In genomic region chr2:105373895-105374401, GRCh38 we compare ENCODE assay signal across 8 cellular contexts. TPM values are rescaled to one million over a fixed set of nuclear protein-coding genes. Genes with fewer than 3 reads are reported as not detected.
A peak's percentile ranks its signal among the peaks of the same experiment; 100 is the strongest.
DNase-seq lines count a peak whose midpoint lies in the region; ATAC-seq and TF ChIP-seq lines count a peak whose summit lies in the region.

No MANE protein-coding gene starts in this region.

- H3K4me3 Mint-ChIP-seq in Caco-2 (ENCODE audit: unreplicated experiment) (no peak overlapping the region), Calu3 (ENCODE audit: low read depth, unreplicated experiment) (no peak overlapping the region)
- H3K4me3 Mint-ChIP-seq in stimulated activated naive B cell treated with anti-CD40 and anti-IgM and Interleukin-4, amounts not matched to agents 10 μg/mL and 1 μg/mL and 100 μg/mL, for 72 hours, result no peak overlapping the region

- H3K36me3 Mint-ChIP-seq in Caco-2 (ENCODE audit: insufficient read depth, unreplicated experiment) (peaks cover 60% of the 10 kb centered on the region), Calu3 (ENCODE audit: insufficient read depth, unreplicated experiment) (peaks cover 80% of the 10 kb centered on the region)
- H3K36me3 Mint-ChIP-seq in stimulated activated naive B cell treated with anti-CD40 and anti-IgM and Interleukin-4, amounts not matched to agents 10 μg/mL and 1 μg/mL and 100 μg/mL, for 72 hours, result no peaks in the 10 kb centered on the region

- POLR2A ChIA-PET in Caco-2 (lab: Charles Lee), result no interaction called here

- TF ChIP-seq POLR2A in esophagus muscularis mucosa (IDR thresholded peaks at IDR 0.05; ENCODE audit: low read depth), result no peak

- H3K27me3 ChIP-seq in Caco-2 (replicated peaks; ENCODE audit: control insufficient read depth, insufficient read depth, low read length), result no peaks in the 10 kb centered on the region
- no peaks in the 10 kb centered on the region for H3K27me3 ChIP-seq in esophagus muscularis mucosa

- H3K4me1 Mint-ChIP-seq in Caco-2 (ENCODE audit: low read depth, unreplicated experiment) (peaks cover 25% of the 10 kb centered on the region), Calu3 (ENCODE audit: low read depth, unreplicated experiment) (peaks cover 34% of the 10 kb centered on the region)
- H3K4me1 Mint-ChIP-seq in stimulated activated naive B cell treated with anti-CD40 and anti-IgM and Interleukin-4, amounts not matched to agents 10 μg/mL and 1 μg/mL and 100 μg/mL, for 72 hours, result peaks cover 6 to 8% of the 10 kb centered on the region in 2 donors

- DNase-seq in Caco-2, result no peak
- no peak for DNase-seq in esophagus muscularis mucosa (ENCODE audit: extremely low spot score)
- DNase-seq in Calu3, result no peak
- no peak for DNase-seq in stimulated activated naive B cell treated with anti-CD40 and anti-IgM and Interleukin-4, amounts not matched to agents 10 μg/mL and 1 μg/mL and 100 μg/mL, for 72 hours
- no peak for DNase-seq in anterior cingulate cortex (lab: John Stamatoyannopoulos, UW)

- WGBS in esophagus muscularis mucosa, result 85% methylated on average over 9 of the region's 9 CpGs
- WGBS in urinary bladder, result 65% methylated on average over 9 of the region's 9 CpGs

- TF ChIP-seq CTCF in Caco-2 (IDR thresholded peaks at IDR 0.05; ENCODE audit: insufficient read depth in 1 of 2, low read depth in 1 of 2, low read length in 1 of 2, severe bottlenecking in 1 of 2, unreplicated experiment in 1 of 2) (no peak), esophagus muscularis mucosa (IDR thresholded peaks at IDR 0.05) (no peak), Calu3 (IDR thresholded peaks at IDR 0.05; ENCODE audit: unreplicated experiment) (no peak)

- H3K36me3 ChIP-seq in Caco-2 (ENCODE audit: control insufficient read depth, insufficient read depth, low read length), result no peaks in the 10 kb centered on the region
- H3K36me3 ChIP-seq in esophagus muscularis mucosa, result peaks cover 0 to 61% (median 21%) of the 10 kb centered on the region in 4 donors
- no peaks in the 10 kb centered on the region for H3K36me3 ChIP-seq in urinary bladder (ENCODE audit: insufficient read depth)

- TF ChIP-seq EP300 in esophagus muscularis mucosa (IDR thresholded peaks at IDR 0.05), result no peak

- H3K27me3 Mint-ChIP-seq in Caco-2 (ENCODE audit: insufficient read depth, unreplicated experiment), result no peaks in the 10 kb centered on the region
- no peaks in the 10 kb centered on the region for H3K27me3 Mint-ChIP-seq in Calu3 (ENCODE audit: unreplicated experiment)
- peaks cover 8 to 11% of the 10 kb centered on the region in 2 donors for H3K27me3 Mint-ChIP-seq in stimulated activated naive B cell treated with anti-CD40 and anti-IgM and Interleukin-4, amounts not matched to agents 10 μg/mL and 1 μg/mL and 100 μg/mL, for 72 hours

- no TSS peak for BruUV-seq in Caco-2 (replicated peaks; lab: Mats Ljungman, UMichigan)
- BruUV-seq in Calu3 (replicated peaks; lab: Mats Ljungman, UMichigan), result no TSS peak

- H3K4me1 ChIP-seq in Caco-2 (peaks cover 39% of the 10 kb centered on the region), esophagus muscularis mucosa (peaks cover 73 to 83% (median 76%) of the 10 kb centered on the region in 4 donors), urinary bladder (ENCODE audit: insufficient read depth) (peaks cover 4% of the 10 kb centered on the region)

- intact Hi-C loops in Caco-2 (cut with micrococcal nuclease; ENCODE audit: unreplicated experiment) (no loop called here), esophagus muscularis mucosa (cut with DNase I) (no loop called here), Calu3 (cut with micrococcal nuclease; ENCODE audit: unreplicated experiment) (no loop called here)

- no peaks in the 10 kb centered on the region for H3K9me3 Mint-ChIP-seq in Caco-2 (ENCODE audit: unreplicated experiment)
- H3K9me3 Mint-ChIP-seq in Calu3 (ENCODE audit: low read depth, unreplicated experiment), result no peaks in the 10 kb centered on the region
- H3K9me3 Mint-ChIP-seq in stimulated activated naive B cell treated with anti-CD40 and anti-IgM and Interleukin-4, amounts not matched to agents 10 μg/mL and 1 μg/mL and 100 μg/mL, for 72 hours, result no peaks in the 10 kb centered on the region

- H3K27ac Mint-ChIP-seq in Caco-2 (ENCODE audit: unreplicated experiment) (peak overlapping the region; percentile 72), Calu3 (ENCODE audit: unreplicated experiment) (no peak overlapping the region)
- no peak overlapping the region for H3K27ac Mint-ChIP-seq in stimulated activated naive B cell treated with anti-CD40 and anti-IgM and Interleukin-4, amounts not matched to agents 10 μg/mL and 1 μg/mL and 100 μg/mL, for 72 hours

- H3K4me3 ChIP-seq in Caco-2 (ENCODE audit: low read depth, low read length) (no peak overlapping the region), esophagus muscularis mucosa (no peak overlapping the region), urinary bladder (ENCODE audit: low read depth, low read length) (no peak overlapping the region)

- CTCF ChIA-PET in Caco-2 (lab: Charles Lee), result interaction anchor here (0.7 kb wide), 1 partner anchor 147 kb away, joined by 3 read pairs; no protein-coding TSS in a partner anchor
- CTCF ChIA-PET in Calu3 (lab: Charles Lee), result no interaction called here

- ATAC-seq in GM19455 (IDR thresholded peaks at IDR 0.05; ENCODE audit: unreplicated experiment) (peak; percentile 71), HG03442 (IDR thresholded peaks at IDR 0.05; ENCODE audit: unreplicated experiment) (peak; percentile 87)
- no peak for ATAC-seq in stimulated activated naive B cell treated with anti-CD40 and anti-IgM and Interleukin-4, amounts not matched to agents 10 μg/mL and 1 μg/mL and 100 μg/mL, for 72 hours (replicated peaks)

- H3K9me3 ChIP-seq in Caco-2 (no peaks in the 10 kb centered on the region), esophagus muscularis mucosa (no peaks in the 10 kb centered on the region)

- H3K27ac ChIP-seq in esophagus muscularis mucosa (replicated peaks in 1 of 4) (peak overlapping the region; percentile 57 to 74 (median 60)), urinary bladder (ENCODE audit: low read depth) (peak overlapping the region; percentile 96)

RNA-seq across cellular contexts. Expression of gene FHL2, which starts 24.9 kb away (rescaled TPM):
- total RNA-seq in Caco-2 (2022), result 40.5 and 45.4 TPM in 2 replicates
- 100 to 1,000 TPM in 1 of 4 donors, 10 to 100 TPM in 3; 81.8 to 114 (median 87.9) TPM for total RNA-seq in esophagus muscularis mucosa
- 48.4 TPM for total RNA-seq in urinary bladder
- polyA plus RNA-seq in urinary bladder, result 95.1 TPM
- total RNA-seq in Calu3 (2022), result 51.9 and 67.4 TPM in 2 replicates

RNA-seq across cellular contexts. Expression of gene C2orf49, which starts 36.6 kb away (rescaled TPM):
- total RNA-seq in Caco-2 (2022), result 21.1 and 24.8 TPM in 2 replicates
- 10 to 100 TPM; 16.4 to 19.5 (median 17.7) TPM for total RNA-seq in esophagus muscularis mucosa
- 28.0 TPM for total RNA-seq in urinary bladder
- polyA plus RNA-seq in urinary bladder, result 16.1 TPM
- 18.1 and 19.0 TPM in 2 replicates for total RNA-seq in Calu3 (2022)

RNA-seq across cellular contexts. Expression of gene TGFBRAP1, which starts 44.4 kb away (rescaled TPM):
- 25.7 and 26.0 TPM in 2 replicates for total RNA-seq in Caco-2 (2022)
- 10 to 100 TPM; 20.8 to 34.4 (median 27.9) TPM for total RNA-seq in esophagus muscularis mucosa
- total RNA-seq in urinary bladder, result 13.9 TPM
- polyA plus RNA-seq in urinary bladder, result 12.1 TPM
- 24.3 and 24.5 TPM in 2 replicates for total RNA-seq in Calu3 (2022)

Comparison
In these comparisons a context has a peak if more than half of its experiments do, and no peak if none do; other contexts are left out.
1. ATAC-seq: peak in GM19455 (single experiment) and HG03442 (single experiment); none in stimulated activated naive B cell treated with anti-CD40 and anti-IgM and Interleukin-4, amounts not matched to agents 10 μg/mL and 1 μg/mL and 100 μg/mL, for 72 hours (0 of 2).